In the genomic region with DNA sequence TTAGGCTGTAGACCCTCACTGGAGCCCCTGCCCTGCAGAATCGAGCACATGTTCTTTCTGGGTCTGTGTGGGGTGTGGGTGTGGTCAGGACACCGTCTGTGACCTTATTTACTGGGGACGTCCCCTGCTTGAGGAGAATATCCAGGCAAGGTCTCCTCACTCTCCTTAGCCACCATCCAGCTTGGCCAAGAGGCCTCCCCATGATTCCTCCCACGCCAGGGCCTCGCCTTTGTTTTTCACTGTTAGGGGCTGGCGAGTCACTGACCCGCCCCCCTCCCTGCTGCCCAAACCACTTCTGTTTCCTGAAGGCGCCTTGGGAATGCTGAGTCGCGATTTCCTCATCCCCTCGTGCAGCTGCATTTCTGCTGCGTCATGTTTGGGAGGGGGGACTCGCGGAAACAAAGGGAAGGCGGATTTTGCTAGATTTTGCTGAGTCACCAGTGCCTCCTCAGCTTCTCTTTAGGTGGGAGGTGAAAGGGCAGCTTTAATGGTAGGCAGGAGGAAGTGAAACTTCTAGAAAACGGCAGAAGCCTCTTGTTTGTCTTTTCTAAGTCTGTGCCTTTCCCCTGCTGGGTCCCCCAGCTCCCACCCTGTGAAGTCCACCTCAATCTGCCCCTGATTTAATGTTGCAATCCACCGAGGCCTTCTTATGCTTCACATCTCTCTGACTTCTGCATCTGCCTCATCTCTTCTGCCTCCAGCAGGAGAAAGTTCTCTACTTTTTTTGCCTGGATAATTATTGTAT, we compare ENCODE assay signal across 8 cellular contexts. TPM values are rescaled to one million over a fixed set of nuclear protein-coding genes. Genes with fewer than 3 reads are reported as not detected.
A peak's percentile ranks its signal among the peaks of the same experiment; 100 is the strongest.
DNase-seq lines count a peak whose midpoint lies in the region; ATAC-seq and TF ChIP-seq lines count a peak whose summit lies in the region.

No MANE protein-coding gene starts in this region.

- H3K4me3 ChIP-seq in mesodermal cell (ENCODE audit: extremely low read depth, insufficient read depth, low read length, poor library complexity, severe bottlenecking) (no peak overlapping the region), stomach (peak overlapping the region in 1 of 4 donors; percentile 3)

- peak; percentile 12 for TF ChIP-seq POLR2A in erythroblast (IDR thresholded peaks at IDR 0.05; ENCODE audit: low read length)
- TF ChIP-seq POLR2A in stomach (IDR thresholded peaks at IDR 0.05): no peak

- H3K27me3 Mint-ChIP-seq in activated B cell treated with CpG ODN at 0.5 μM for 24 hours: no peaks in the 10 kb centered on the region

- peaks cover 49% of the 10 kb centered on the region for H3K4me1 Mint-ChIP-seq in activated B cell treated with CpG ODN at 0.5 μM for 24 hours

- intact Hi-C loops in activated B cell treated with CpG ODN at 0.5 μM for 24 hours (cut with micrococcal nuclease) (loop anchor here (1.0 kb wide), 4 partner anchors 10 to 33 kb away; partner anchors contain the start of gene MCM5), stomach (cut with DNase I; ENCODE audit: low total_unique reads) (no loop called here)

- peak; percentile 64 for ATAC-seq in HG02678 (IDR thresholded peaks at IDR 0.05; ENCODE audit: unreplicated experiment)
- ATAC-seq in activated B cell treated with CpG ODN at 0.5 μM for 24 hours (ENCODE audit: low read depth): peak; percentile 78

- H3K9me3 Mint-ChIP-seq in activated B cell treated with CpG ODN at 0.5 μM for 24 hours: no peaks in the 10 kb centered on the region

- H3K36me3 ChIP-seq in mesodermal cell (ENCODE audit: control insufficient read depth, insufficient read depth, low read length) (no peaks in the 10 kb centered on the region), stomach (no peaks in the 10 kb centered on the region)

- H3K4me3 Mint-ChIP-seq in activated B cell treated with CpG ODN at 0.5 μM for 24 hours: peak overlapping the region; percentile 59

- peak; percentile 44 for DNase-seq in activated naive CD4-positive, alpha-beta T cell treated with Interleukin-2 at 50 U/mL for 16 hours
- no peak for DNase-seq in activated naive CD4-positive, alpha-beta T cell (lab: John Stamatoyannopoulos, UW)
- DNase-seq in NCI-H1930 (lab: John Stamatoyannopoulos, UW): peak; percentile 14 to 30
- DNase-seq in activated B cell treated with CpG ODN at 0.5 μM for 24 hours: peak; percentile 44
- peak; percentile 83 to 90 for DNase-seq in erythroblast (lab: John Stamatoyannopoulos, UW)
- peak; percentile 91 for DNase-seq in stomach

- TF ChIP-seq EP300 in stomach (IDR thresholded peaks at IDR 0.05): peak; percentile 9

- POLR2A ChIA-PET in activated B cell treated with CpG ODN at 0.5 μM for 24 hours (lab: Charles Lee): interaction anchor here (0.7 to 3.4 kb wide), 12 partner anchors 8 to 77 kb away, joined by 3 to 43 read pairs (median 6); partner anchors contain the start of genes MCM5 and TOM1

- CTCF ChIA-PET in activated B cell treated with CpG ODN at 0.5 μM for 24 hours (lab: Charles Lee): interaction anchor here (0.7 to 2.3 kb wide), 3 partner anchors 24 to 33 kb away, joined by 3 to 7 read pairs (median 3); no protein-coding TSS in a partner anchor

- no peaks in the 10 kb centered on the region for H3K9me3 ChIP-seq in mesodermal cell (ENCODE audit: control insufficient read depth, low read length)
- no peaks in the 10 kb centered on the region for H3K9me3 ChIP-seq in stomach

- H3K27ac ChIP-seq in mesodermal cell (ENCODE audit: low read depth, low read length, severe bottlenecking) (peak overlapping the region; percentile 88), stomach (peak overlapping the region; percentile 42 to 86 (median 82))

- TF ChIP-seq CTCF in activated B cell treated with CpG ODN at 0.5 μM for 24 hours (IDR thresholded peaks at IDR 0.05) (no peak), stomach (IDR thresholded peaks at IDR 0.05) (no peak)

- no peaks in the 10 kb centered on the region for H3K27me3 ChIP-seq in stomach

- H3K36me3 Mint-ChIP-seq in activated B cell treated with CpG ODN at 0.5 μM for 24 hours (ENCODE audit: low read depth): no peaks in the 10 kb centered on the region

- peak overlapping the region; percentile 86 for H3K27ac Mint-ChIP-seq in activated B cell treated with CpG ODN at 0.5 μM for 24 hours

- WGBS in mesodermal cell (ENCODE audit: insufficient coverage in 2 of 2), 2 experiments: 8 to 11% methylated on average over 10 to 11 of the region's 17 CpGs
- 6 to 9% (median 7%) methylated on average over 15 to 17 of the region's 17 CpGs for WGBS in stomach, 5 donors

- H3K4me1 ChIP-seq in mesodermal cell (ENCODE audit: control insufficient read depth, insufficient read depth, low read length, poor library complexity, severe bottlenecking): peaks cover 30% of the 10 kb centered on the region
- H3K4me1 ChIP-seq in stomach: peaks cover 19 to 65% (median 49%) of the 10 kb centered on the region in 4 donors

RNA-seq across cellular contexts. Expression of gene HMOX1, which starts 4.0 kb away (rescaled TPM):
- 13.3 TPM in 2 replicates for total RNA-seq in activated B cell treated with CpG ODN at 0.5 μM for 24 hours
- 8.6 TPM for polyA plus RNA-seq in mesodermal cell (2013, experiment 1 of 2)
- polyA plus RNA-seq in mesodermal cell (2013, experiment 2 of 2): 5.9 TPM
- 10 to 100 TPM in 2 of 5 donors, 1 to 10 TPM in 2, not detected in 1; 2.2 to 23.3 (median 9.2) TPM for total RNA-seq in stomach
- 100 to 1,000 TPM in 1 of 3 donors, 10 to 100 TPM in 1, 1 to 10 TPM in 1; 6.5 to 106 (median 21.5) TPM for polyA plus RNA-seq in stomach

RNA-seq across cellular contexts. Expression of gene MCM5, which starts 23.0 kb away (rescaled TPM):
- 176 and 178 TPM in 2 replicates for total RNA-seq in activated B cell treated with CpG ODN at 0.5 μM for 24 hours
- 51.8 TPM for polyA plus RNA-seq in mesodermal cell (2013, experiment 1 of 2)
- 50.5 TPM for polyA plus RNA-seq in mesodermal cell (2013, experiment 2 of 2)
- 10 to 100 TPM; 17.5 to 74.5 (median 25.2) TPM for total RNA-seq in stomach
- polyA plus RNA-seq in stomach: 10 to 100 TPM; 13.0 to 19.9 (median 16.8) TPM

Comparison
In these comparisons a context has a peak if more than half of its experiments do, and no peak if none do; other contexts are left out.
1. DNase-seq: peak in activated naive CD4-positive, alpha-beta T cell treated with Interleukin-2 at 50 U/mL for 16 hours (single experiment), NCI-H1930 (2 of 2), activated B cell treated with CpG ODN at 0.5 μM for 24 hours (single experiment), erythroblast (2 of 2) and stomach (single experiment); none in activated naive CD4-positive, alpha-beta T cell (0 of 4).